In the genomic region with DNA sequence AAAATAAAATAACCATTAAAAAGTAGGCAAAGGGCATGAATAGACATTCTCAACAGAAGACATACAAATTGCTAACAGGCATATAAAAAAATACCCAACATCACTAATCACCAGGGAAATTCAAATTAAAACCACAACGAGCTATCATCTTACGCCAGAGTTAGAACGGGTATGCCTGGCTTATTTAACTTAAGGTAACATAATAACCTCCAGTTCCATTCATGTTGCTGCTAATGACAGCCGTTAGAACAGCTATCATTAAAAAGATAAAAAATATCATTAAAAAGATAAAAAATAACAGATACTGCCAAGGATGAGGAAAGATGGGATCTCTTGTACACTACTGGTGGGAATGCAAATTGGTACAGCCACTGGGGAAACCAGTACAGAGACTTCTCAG, we compare ENCODE assay signal across 13 cellular contexts.
DNase-seq lines count a peak whose midpoint lies in the region; ATAC-seq and TF ChIP-seq lines count a peak whose summit lies in the region.
"Had no signal": no experiment of that assay in that cellular context is flagged by ENCODE, and none has a peak within 500 bp of the region (broad histone marks: within the 10 kb centered on the region; RNA-seq: fewer than 3 reads in every experiment).

No MANE protein-coding gene starts in this region.

- peak overlapping the region; percentile 54 for H3K4me3 Mint-ChIP-seq in neural progenitor cell
- no peak overlapping the region for H3K4me3 Mint-ChIP-seq in stimulated activated naive B cell treated with anti-CD40 and anti-IgM and Interleukin-4, amounts not matched to agents 10 μg/mL and 1 μg/mL and 100 μg/mL, for 72 hours
- H3K4me3 Mint-ChIP-seq: CD4-positive, CD25-positive, alpha-beta regulatory T cell had no signal

- peak overlapping the region; percentile 31 to 95 (median 59) for H3K4me2 ChIP-seq in BLaER1 treated with 17β-estradiol and CSF1 and Interleukin-3, amounts not matched to agents 10 nM and 100 nM
- peak overlapping the region; percentile 70 for H3K4me2 ChIP-seq in Karpas-422 (ENCODE audit: low read depth, low read length, poor library complexity, severe bottlenecking)
- H3K4me2 ChIP-seq in neural progenitor cell = no peak overlapping the region
- H3K4me2 ChIP-seq: A549 had no signal

- peak overlapping the region in 7 of 11 experiments; percentile 3 to 46 (median 34); a peak in 13 of 22 replicates for H3K27ac ChIP-seq in BLaER1 treated with 17β-estradiol and CSF1 and Interleukin-3, amounts not matched to agents 10 nM and 100 nM
- H3K27ac ChIP-seq in Karpas-422 (ENCODE audit: low read length) (peak overlapping the region; percentile 46; the same call in 1 of the 2 replicates), neural progenitor cell (no peak overlapping the region)
- H3K27ac ChIP-seq: A549, HL-60 had no signal

- H2AFZ ChIP-seq in Karpas-422 (ENCODE audit: low read length) (no peak overlapping the region), neural progenitor cell (replicated peaks) (no peak overlapping the region)

- peak; percentile 88 for DNase-seq in Karpas-422
- DNase-seq in amniotic epithelial cell (ENCODE audit: low read depth) = peak; percentile 70
- DNase-seq in neural progenitor cell (ENCODE audit: low spot score) = no peak
- DNase-seq in AML-193 (lab: John Stamatoyannopoulos, UW) = no peak
- DNase-seq in stimulated activated naive B cell treated with anti-CD40 and anti-IgM and Interleukin-4, amounts not matched to agents 10 μg/mL and 1 μg/mL and 100 μg/mL, for 72 hours = no peak
- no peak for DNase-seq in NOMO-1 treated with dmso at 0.1 percent for 144 hours (lab: John Stamatoyannopoulos, UW; ENCODE audit: unreplicated experiment)
- DNase-seq: CD4-positive, CD25-positive, alpha-beta regulatory T cell; DMS153; GF-D8; HCEC 1CT had no signal

- H4K20me1 ChIP-seq in BLaER1 treated with 17β-estradiol and CSF1 and Interleukin-3, amounts not matched to agents 10 nM and 100 nM = peaks cover 0 to 42% (median 14%) of the 10 kb centered on the region in 11 experiments; a peak in 11 of 22 replicates
- H4K20me1 ChIP-seq in Karpas-422 (ENCODE audit: insufficient read depth, low read depth, low read length) (no peaks in the 10 kb centered on the region), neural progenitor cell (ENCODE audit: low read depth) (no peaks in the 10 kb centered on the region)

- H3K27me3 ChIP-seq in BLaER1 treated with 17β-estradiol and CSF1 and Interleukin-3, amounts not matched to agents 10 nM and 100 nM = no peaks in the 10 kb centered on the region
- H3K27me3 ChIP-seq in Karpas-422 (ENCODE audit: low read length) (no peaks in the 10 kb centered on the region), neural progenitor cell (no peaks in the 10 kb centered on the region)

- H3F3A ChIP-seq in neural progenitor cell (ENCODE audit: low read depth) = no peaks in the 10 kb centered on the region

- H3K9me2 ChIP-seq in Karpas-422 (replicated peaks; ENCODE audit: insufficient read depth, low read length) = no peaks in the 10 kb centered on the region

- H3K9ac ChIP-seq in BLaER1 treated with 17β-estradiol and CSF1 and Interleukin-3, amounts not matched to agents 10 nM and 100 nM = no peak overlapping the region
- H3K9ac ChIP-seq in Karpas-422 (ENCODE audit: low read length) (no peak overlapping the region), neural progenitor cell (no peak overlapping the region)

- peaks cover 2% of the 10 kb centered on the region for H3K9me3 Mint-ChIP-seq in neural progenitor cell
- H3K9me3 Mint-ChIP-seq in stimulated activated naive B cell treated with anti-CD40 and anti-IgM and Interleukin-4, amounts not matched to agents 10 μg/mL and 1 μg/mL and 100 μg/mL, for 72 hours = peaks cover 0 to 2% of the 10 kb centered on the region in 2 donors

- H3K4me1 Mint-ChIP-seq in neural progenitor cell = peaks cover 1% of the 10 kb centered on the region
- peaks cover 24 to 40% of the 10 kb centered on the region in 2 donors for H3K4me1 Mint-ChIP-seq in stimulated activated naive B cell treated with anti-CD40 and anti-IgM and Interleukin-4, amounts not matched to agents 10 μg/mL and 1 μg/mL and 100 μg/mL, for 72 hours

- H3K36me3 ChIP-seq in BLaER1 treated with 17β-estradiol and CSF1 and Interleukin-3, amounts not matched to agents 10 nM and 100 nM = peaks cover 4 to 81% (median 55%) of the 10 kb centered on the region in 11 experiments; a peak in 19 of 22 replicates
- no peaks in the 10 kb centered on the region for H3K36me3 ChIP-seq in Karpas-422 (ENCODE audit: insufficient read depth, low read length)
- H3K36me3 ChIP-seq in neural progenitor cell = no peaks in the 10 kb centered on the region

- no peak for ATAC-seq in stimulated activated naive B cell treated with anti-CD40 and anti-IgM and Interleukin-4, amounts not matched to agents 10 μg/mL and 1 μg/mL and 100 μg/mL, for 72 hours (replicated peaks)
- ATAC-seq: A549 had no signal

- peaks cover 6% of the 10 kb centered on the region for H3K27me3 Mint-ChIP-seq in neural progenitor cell (ENCODE audit: insufficient read depth, low read depth)
- H3K27me3 Mint-ChIP-seq in stimulated activated naive B cell treated with anti-CD40 and anti-IgM and Interleukin-4, amounts not matched to agents 10 μg/mL and 1 μg/mL and 100 μg/mL, for 72 hours = peaks cover 0 to 5% of the 10 kb centered on the region in 2 donors

- H3K27ac Mint-ChIP-seq in neural progenitor cell = no peak overlapping the region
- no peak overlapping the region for H3K27ac Mint-ChIP-seq in stimulated activated naive B cell treated with anti-CD40 and anti-IgM and Interleukin-4, amounts not matched to agents 10 μg/mL and 1 μg/mL and 100 μg/mL, for 72 hours
- H3K27ac Mint-ChIP-seq: CD4-positive, CD25-positive, alpha-beta regulatory T cell had no signal

- no peak overlapping the region for H3K4me3 ChIP-seq in BLaER1 treated with 17β-estradiol and CSF1 and Interleukin-3, amounts not matched to agents 10 nM and 100 nM
- H3K4me3 ChIP-seq in Karpas-422 (ENCODE audit: low read length) (no peak overlapping the region), neural progenitor cell (no peak overlapping the region)
- H3K4me3 ChIP-seq: A549 had no signal

- H3K36me3 Mint-ChIP-seq in neural progenitor cell = no peaks in the 10 kb centered on the region
- H3K36me3 Mint-ChIP-seq in stimulated activated naive B cell treated with anti-CD40 and anti-IgM and Interleukin-4, amounts not matched to agents 10 μg/mL and 1 μg/mL and 100 μg/mL, for 72 hours = peaks cover 6 to 8% of the 10 kb centered on the region in 2 donors
- H3K36me3 Mint-ChIP-seq: CD4-positive, CD25-positive, alpha-beta regulatory T cell had no signal

- no peaks in the 10 kb centered on the region for H3K79me2 ChIP-seq in Karpas-422 (ENCODE audit: low read length)
- H3K79me2 ChIP-seq in neural progenitor cell (ENCODE audit: low read depth) = no peaks in the 10 kb centered on the region

- peaks cover 58 to 100% (median 74%) of the 10 kb centered on the region in 10 experiments for H3K4me1 ChIP-seq in BLaER1 treated with 17β-estradiol and CSF1 and Interleukin-3, amounts not matched to agents 10 nM and 100 nM
- peaks cover 56% of the 10 kb centered on the region for H3K4me1 ChIP-seq in Karpas-422 (ENCODE audit: low read length)
- H3K4me1 ChIP-seq in neural progenitor cell = no peaks in the 10 kb centered on the region

- TF ChIP-seq CTCF in neural progenitor cell (IDR thresholded peaks at IDR 0.05) = no peak

- peaks cover 0 to 31% (median 12%) of the 10 kb centered on the region in 11 experiments; a peak in 10 of 22 replicates for H3K9me3 ChIP-seq in BLaER1 treated with 17β-estradiol and CSF1 and Interleukin-3, amounts not matched to agents 10 nM and 100 nM (replicated peaks in 1 of 11)
- H3K9me3 ChIP-seq in Karpas-422 (ENCODE audit: low read length) (no peaks in the 10 kb centered on the region), neural progenitor cell (ENCODE audit: low read depth) (no peaks in the 10 kb centered on the region)
- H3K9me3 ChIP-seq: A549 had no signal

Comparison
In these comparisons a context has a peak if more than half of its experiments do, and no peak if none do; other contexts are left out.
1. DNase-seq: peak in Karpas-422 (single experiment) and amniotic epithelial cell (single experiment); none in neural progenitor cell (single experiment), AML-193 (0 of 2), stimulated activated naive B cell treated with anti-CD40 and anti-IgM and Interleukin-4, amounts not matched to agents 10 μg/mL and 1 μg/mL and 100 μg/mL, for 72 hours (single experiment) and NOMO-1 treated with dmso at 0.1 percent for 144 hours (single experiment).